Comparison of ENCODE assay signal across 3 cellular contexts in genomic region chr15:64371383-64371782, GRCh38. TPM values are rescaled to one million over a fixed set of nuclear protein-coding genes. Genes with fewer than 3 reads are reported as not detected.
"Had no signal": no experiment of that assay in that cellular context is flagged by ENCODE, and none has a peak within 500 bp of the region (broad histone marks: within the 10 kb centered on the region; RNA-seq: fewer than 3 reads in every experiment).

No MANE protein-coding gene starts in this region.

RNA-seq across cellular contexts. Expression of gene PCLAF, which starts 9.9 kb away (rescaled TPM):
- total RNA-seq: right atrium auricular region, sciatic nerve had no signal
- polyA plus RNA-seq: naive thymus-derived CD4-positive, alpha-beta T cell had no signal
